ENCODE assay signal across 1 cellular context in the genomic region with DNA sequence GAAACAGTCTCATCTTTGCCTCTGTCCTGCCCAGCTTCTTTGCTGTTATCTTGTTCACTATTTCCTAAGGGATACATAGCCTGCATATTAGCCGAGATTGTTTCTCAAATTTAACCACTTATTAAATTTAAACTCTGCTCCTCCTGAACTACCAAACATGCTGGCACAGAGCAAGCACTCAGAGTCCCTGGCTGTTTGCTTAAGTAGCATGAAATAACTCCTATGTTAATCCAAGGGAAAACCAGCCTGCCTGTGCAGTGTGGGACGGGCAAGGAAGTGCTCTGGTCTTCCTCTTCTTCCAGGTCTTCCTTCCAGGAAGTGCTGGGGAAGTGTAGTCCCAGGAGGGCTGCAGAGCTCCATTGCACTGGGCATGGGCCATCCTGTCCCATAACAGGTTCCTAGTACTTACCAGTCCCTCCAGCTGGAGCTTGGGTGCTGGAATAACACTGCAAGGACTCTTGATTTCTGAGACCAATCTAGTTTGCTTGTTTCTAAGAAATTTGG.
A peak's percentile ranks its signal among the peaks of the same experiment; 100 is the strongest.
TF ChIP-seq lines count a peak whose summit lies in the region.

No MANE protein-coding gene starts in this region.

TF ChIP-seq in HepG2, 621 proteins besides CTCF, POLR2A, EP300 and RAD21 (continued from another document):
- TF ChIP-seq MBNL3 (CRISPR knock-in tag; conservative IDR thresholded peaks at IDR 0.05) (no peak), RBM22 (optimal IDR thresholded peaks at IDR 0.05; ENCODE audit: low read length) (peak; percentile 93), ZSCAN9 (CRISPR knock-in tag; IDR thresholded peaks at IDR 0.05; ENCODE audit: borderline replicate concordance) (no peak), HOXA7 (CRISPR knock-in tag; IDR thresholded peaks at IDR 0.05) (no peak), YEATS4 (CRISPR knock-in tag; IDR thresholded peaks at IDR 0.05; ENCODE audit: borderline replicate concordance) (no peak)
- TF ChIP-seq, protein P1, sequence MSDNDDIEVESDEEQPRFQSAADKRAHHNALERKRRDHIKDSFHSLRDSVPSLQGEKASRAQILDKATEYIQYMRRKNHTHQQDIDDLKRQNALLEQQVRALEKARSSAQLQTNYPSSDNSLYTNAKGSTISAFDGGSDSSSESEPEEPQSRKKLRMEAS (IDR thresholded peaks at IDR 0.05), result no peak
- TF ChIP-seq, protein P2, sequence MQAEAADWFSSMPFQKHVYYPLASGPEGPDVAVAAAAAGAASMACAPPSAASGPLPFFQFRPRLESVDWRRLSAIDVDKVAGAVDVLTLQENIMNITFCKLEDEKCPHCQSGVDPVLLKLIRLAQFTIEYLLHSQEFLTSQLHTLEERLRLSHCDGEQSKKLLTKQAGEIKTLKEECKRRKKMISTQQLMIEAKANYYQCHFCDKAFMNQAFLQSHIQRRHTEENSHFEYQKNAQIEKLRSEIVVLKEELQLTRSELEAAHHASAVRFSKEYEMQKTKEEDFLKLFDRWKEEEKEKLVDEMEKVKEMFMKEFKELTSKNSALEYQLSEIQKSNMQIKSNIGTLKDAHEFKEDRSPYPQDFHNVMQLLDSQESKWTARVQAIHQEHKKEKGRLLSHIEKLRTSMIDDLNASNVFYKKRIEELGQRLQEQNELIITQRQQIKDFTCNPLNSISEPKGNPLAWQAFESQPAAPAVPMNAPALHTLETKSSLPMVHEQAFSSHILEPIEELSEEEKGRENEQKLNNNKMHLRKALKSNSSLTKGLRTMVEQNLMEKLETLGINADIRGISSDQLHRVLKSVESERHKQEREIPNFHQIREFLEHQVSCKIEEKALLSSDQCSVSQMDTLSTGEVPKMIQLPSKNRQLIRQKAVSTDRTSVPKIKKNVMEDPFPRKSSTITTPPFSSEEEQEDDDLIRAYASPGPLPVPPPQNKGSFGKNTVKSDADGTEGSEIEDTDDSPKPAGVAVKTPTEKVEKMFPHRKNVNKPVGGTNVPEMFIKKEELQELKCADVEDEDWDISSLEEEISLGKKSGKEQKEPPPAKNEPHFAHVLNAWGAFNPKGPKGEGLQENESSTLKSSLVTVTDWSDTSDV (CRISPR knock-in tag; IDR thresholded peaks at IDR 0.05), result no peak
